ENCODE assay signal across 19 cellular contexts in genomic region chr9:110291921-110292575, GRCh38. TPM values are rescaled to one million over a fixed set of nuclear protein-coding genes. Genes with fewer than 3 reads are reported as not detected.
DNase-seq lines count a peak whose midpoint lies in the region; TF ChIP-seq lines count a peak whose summit lies in the region.
"Had no signal": no experiment of that assay in that cellular context is flagged by ENCODE, and none has a peak within 500 bp of the region (broad histone marks: within the 10 kb centered on the region; RNA-seq: fewer than 3 reads in every experiment).

No MANE protein-coding gene starts in this region.

- H4K91ac ChIP-seq in trophoblast cell (ENCODE audit: low read depth, low read length) = no peak overlapping the region

- no TSS peak for BruUV-seq in MCF 10A (replicated peaks; lab: Mats Ljungman, UMichigan)

- H3K23ac ChIP-seq in trophoblast cell (ENCODE audit: low read length) = no peak overlapping the region

- no peaks in the 10 kb centered on the region for H3K27me3 Mint-ChIP-seq in MCF 10A (ENCODE audit: insufficient read depth, unreplicated experiment)
- no peaks in the 10 kb centered on the region for H3K27me3 Mint-ChIP-seq in activated T-helper 2 cell treated with anti-CD3 and anti-CD28 coated beads, Interferon-gamma antibody, Interleukin-2, Interleukin-4, amounts not matched to agents 10 μg/mL and 5 μg/mL and 100 μg/mL, durations not matched to agents 14 hours and 24 hours and 36 hours (ENCODE audit: low read depth)

- H3K27ac ChIP-seq in breast epithelium (no peak overlapping the region), RWPE1 (peak overlapping the region; percentile 62), esophagus (ENCODE audit: low read depth in 2 of 2, low read length in 1 of 2) (peak overlapping the region; percentile 36 to 63), trophoblast cell (ENCODE audit: low read depth, low read length) (no peak overlapping the region)
- H3K27ac ChIP-seq: BLaER1 treated with 17β-estradiol and CSF1 and Interleukin-3, amounts not matched to agents 10 nM and 100 nM had no signal

- no peak overlapping the region for H3K9ac ChIP-seq in trophoblast cell (ENCODE audit: low read length)
- H3K9ac ChIP-seq: BLaER1 treated with 17β-estradiol and CSF1 and Interleukin-3, amounts not matched to agents 10 nM and 100 nM had no signal

- no peak overlapping the region for H2BK5ac ChIP-seq in trophoblast cell (ENCODE audit: low read depth, low read length, poor library complexity)

- no peak overlapping the region for H3K14ac ChIP-seq in trophoblast cell (ENCODE audit: low read length)

- no peak overlapping the region for H3K4me2 ChIP-seq in trophoblast cell (ENCODE audit: low read length)
- H3K4me2 ChIP-seq: BLaER1 treated with 17β-estradiol and CSF1 and Interleukin-3, amounts not matched to agents 10 nM and 100 nM had no signal

- peaks cover 12% of the 10 kb centered on the region for H3K4me1 Mint-ChIP-seq in MCF 10A (ENCODE audit: insufficient read depth, unreplicated experiment)
- H3K4me1 Mint-ChIP-seq in activated T-helper 2 cell treated with anti-CD3 and anti-CD28 coated beads, Interferon-gamma antibody, Interleukin-2, Interleukin-4, amounts not matched to agents 10 μg/mL and 5 μg/mL and 100 μg/mL, durations not matched to agents 14 hours and 24 hours and 36 hours (ENCODE audit: low read depth) = peaks cover 2% of the 10 kb centered on the region
- H3K4me1 Mint-ChIP-seq: CD8-positive, alpha-beta memory T cell had no signal

- H3K79me1 ChIP-seq in trophoblast cell (ENCODE audit: low read length) = no peaks in the 10 kb centered on the region

- H3K4me3 Mint-ChIP-seq in MCF 10A (ENCODE audit: unreplicated experiment) = no peak overlapping the region
- H3K4me3 Mint-ChIP-seq in activated T-helper 2 cell treated with anti-CD3 and anti-CD28 coated beads, Interferon-gamma antibody, Interleukin-2, Interleukin-4, amounts not matched to agents 10 μg/mL and 5 μg/mL and 100 μg/mL, durations not matched to agents 14 hours and 24 hours and 36 hours (ENCODE audit: low read depth) = no peak overlapping the region
- H3K4me3 Mint-ChIP-seq: CD8-positive, alpha-beta memory T cell had no signal

- H4K12ac ChIP-seq in trophoblast cell (ENCODE audit: low read depth, low read length) = no peak overlapping the region

- TF ChIP-seq POLR2A in breast epithelium (IDR thresholded peaks at IDR 0.05) = no peak

- H2BK12ac ChIP-seq in trophoblast cell (ENCODE audit: low read length) = no peak overlapping the region

- intact Hi-C loops in MCF 10A (cut with micrococcal nuclease) (no loop called here), breast epithelium (cut with DNase I; ENCODE audit: low total_unique reads) (no loop called here)
- intact Hi-C loops in activated T-helper 2 cell treated with anti-CD3 and anti-CD28 coated beads, Interferon-gamma antibody, Interleukin-2, Interleukin-4, amounts not matched to agents 10 μg/mL and 5 μg/mL and 100 μg/mL, durations not matched to agents 14 hours and 24 hours and 36 hours (cut with micrococcal nuclease) = no loop called here

- 76 to 82% methylated on average over 28 of the region's 28 CpGs for WGBS in esophagus, 2 donors
- no CpG with 5 or more reads among the region's 28 CpGs for WGBS in trophoblast cell (ENCODE audit: extremely low coverage, insufficient coverage, insufficient read length)

- H2AFZ ChIP-seq in trophoblast cell (ENCODE audit: insufficient read depth, low read length, poor library complexity) = no peak overlapping the region

- H2AK5ac ChIP-seq in trophoblast cell (ENCODE audit: low read length) = no peak overlapping the region

- POLR2A ChIA-PET in MCF 10A (lab: Yijun Ruan, JAX) (interaction anchor here (1.8 to 2.2 kb wide), 2 partner anchors 8 to 35 kb away, joined by 13 to 21 read pairs; partner anchors contain the start of gene TXN), RWPE1 (lab: Yijun Ruan, JAX; ENCODE audit: low non-redundant PET) (no interaction called here)

- CTCF ChIA-PET in MCF 10A (lab: Yijun Ruan, JAX) = no interaction called here
- CTCF ChIA-PET in RWPE1 (lab: Yijun Ruan, JAX) = no interaction called here

- no peaks in the 10 kb centered on the region for H3K79me2 ChIP-seq in trophoblast cell (ENCODE audit: control insufficient read depth, insufficient read depth, low read length, poor library complexity)

- no peaks in the 10 kb centered on the region for H3K36me3 ChIP-seq in breast epithelium
- no peaks in the 10 kb centered on the region for H3K36me3 ChIP-seq in esophagus (ENCODE audit: control insufficient read depth in 2 of 2, insufficient read depth in 2 of 2, low read length in 1 of 2)
- no peaks in the 10 kb centered on the region for H3K36me3 ChIP-seq in trophoblast cell (ENCODE audit: control insufficient read depth in 1 of 2, insufficient read depth in 2 of 2, low read length in 2 of 2)
- H3K36me3 ChIP-seq: BLaER1 treated with 17β-estradiol and CSF1 and Interleukin-3, amounts not matched to agents 10 nM and 100 nM had no signal

- TF ChIP-seq CTCF in MCF 10A (IDR thresholded peaks at IDR 0.05; ENCODE audit: unreplicated experiment) (no peak), breast epithelium (IDR thresholded peaks at IDR 0.05) (no peak), RWPE1 (conservative IDR thresholded peaks at IDR 0.05; ENCODE audit: low read depth) (no peak)

- no peak overlapping the region for H2BK120ac ChIP-seq in trophoblast cell (ENCODE audit: insufficient read depth, low read length, poor library complexity)

- H3K27ac Mint-ChIP-seq in MCF 10A (ENCODE audit: low read depth, unreplicated experiment) = no peak overlapping the region
- H3K27ac Mint-ChIP-seq in activated T-helper 2 cell treated with anti-CD3 and anti-CD28 coated beads, Interferon-gamma antibody, Interleukin-2, Interleukin-4, amounts not matched to agents 10 μg/mL and 5 μg/mL and 100 μg/mL, durations not matched to agents 14 hours and 24 hours and 36 hours = no peak overlapping the region
- H3K27ac Mint-ChIP-seq: CD8-positive, alpha-beta memory T cell had no signal

- no peaks in the 10 kb centered on the region for H3K9me3 Mint-ChIP-seq in MCF 10A (ENCODE audit: unreplicated experiment)
- no peaks in the 10 kb centered on the region for H3K9me3 Mint-ChIP-seq in activated T-helper 2 cell treated with anti-CD3 and anti-CD28 coated beads, Interferon-gamma antibody, Interleukin-2, Interleukin-4, amounts not matched to agents 10 μg/mL and 5 μg/mL and 100 μg/mL, durations not matched to agents 14 hours and 24 hours and 36 hours
- H3K9me3 Mint-ChIP-seq: CD8-positive, alpha-beta memory T cell had no signal

- DNase-seq in MCF 10A (ENCODE audit: unreplicated experiment) (peak; percentile 57), breast epithelium (ENCODE audit: low spot score in 2 of 2) (no peak), RWPE1 (ENCODE audit: low spot score) (peak; percentile 46), trophoblast cell (peak; percentile 62 to 63), cerebellum (ENCODE audit: low spot score) (no peak), DMS 273 (lab: John Stamatoyannopoulos, UW; ENCODE audit: unreplicated experiment) (no peak)
- no peak for DNase-seq in activated T-helper 2 cell treated with anti-CD3 and anti-CD28 coated beads, Interferon-gamma antibody, Interleukin-2, Interleukin-4, amounts not matched to agents 10 μg/mL and 5 μg/mL and 100 μg/mL, durations not matched to agents 14 hours and 24 hours and 36 hours (ENCODE audit: low spot score)
- DNase-seq: 8988T; CD8-positive, alpha-beta memory T cell; DMS79 treated with DMSO at 0.1 percent for 48 hours; GF-D8; NCI-H1436; NCI-H2029; NCI-H2171 treated with DMSO at 0.1 percent for 48 hours; NCI-H774; SHP77 had no signal

- no peaks in the 10 kb centered on the region for H3K36me3 Mint-ChIP-seq in MCF 10A (ENCODE audit: insufficient read depth, unreplicated experiment)
- H3K36me3 Mint-ChIP-seq in activated T-helper 2 cell treated with anti-CD3 and anti-CD28 coated beads, Interferon-gamma antibody, Interleukin-2, Interleukin-4, amounts not matched to agents 10 μg/mL and 5 μg/mL and 100 μg/mL, durations not matched to agents 14 hours and 24 hours and 36 hours (ENCODE audit: low read depth) = no peaks in the 10 kb centered on the region
- H3K36me3 Mint-ChIP-seq: CD8-positive, alpha-beta memory T cell had no signal

- no peak overlapping the region for H3K18ac ChIP-seq in trophoblast cell (ENCODE audit: low read length)

- H4K8ac ChIP-seq in trophoblast cell (ENCODE audit: low read depth, low read length) = no peak overlapping the region

- H3K27me3 ChIP-seq in breast epithelium (no peaks in the 10 kb centered on the region), esophagus (ENCODE audit: control insufficient read depth in 1 of 2, insufficient read depth in 2 of 2, low read length in 2 of 2) (no peaks in the 10 kb centered on the region), trophoblast cell (ENCODE audit: insufficient read depth, low read length) (no peaks in the 10 kb centered on the region)
- H3K27me3 ChIP-seq: BLaER1 treated with 17β-estradiol and CSF1 and Interleukin-3, amounts not matched to agents 10 nM and 100 nM had no signal

- no peaks in the 10 kb centered on the region for H3K4me1 ChIP-seq in breast epithelium
- H3K4me1 ChIP-seq in esophagus (ENCODE audit: control insufficient read depth in 2 of 2, insufficient read depth in 2 of 2, low read length in 1 of 2) = peaks cover 0 to 5% of the 10 kb centered on the region in 2 donors
- H3K4me1 ChIP-seq in trophoblast cell (ENCODE audit: control insufficient read depth in 1 of 2, insufficient read depth in 2 of 2, low read length in 2 of 2) = no peaks in the 10 kb centered on the region
- H3K4me1 ChIP-seq: BLaER1 treated with 17β-estradiol and CSF1 and Interleukin-3, amounts not matched to agents 10 nM and 100 nM had no signal

- H3K4me3 ChIP-seq in breast epithelium (no peak overlapping the region), esophagus (ENCODE audit: low read depth in 1 of 2, low read length in 2 of 2) (no peak overlapping the region), trophoblast cell (ENCODE audit: low read depth, low read length) (no peak overlapping the region)
- H3K4me3 ChIP-seq: BLaER1 treated with 17β-estradiol and CSF1 and Interleukin-3, amounts not matched to agents 10 nM and 100 nM had no signal

- no peak overlapping the region for H3K4ac ChIP-seq in trophoblast cell (ENCODE audit: low read depth, low read length)

- no peaks in the 10 kb centered on the region for H3K9me3 ChIP-seq in breast epithelium
- H3K9me3 ChIP-seq in esophagus (ENCODE audit: control insufficient read depth in 2 of 2, insufficient read depth in 1 of 2, low read depth in 1 of 2, low read length in 1 of 2) = no peaks in the 10 kb centered on the region
- no peaks in the 10 kb centered on the region for H3K9me3 ChIP-seq in trophoblast cell (ENCODE audit: insufficient read depth, low read depth, low read length)
- H3K9me3 ChIP-seq: BLaER1 treated with 17β-estradiol and CSF1 and Interleukin-3, amounts not matched to agents 10 nM and 100 nM had no signal

RNA-seq across cellular contexts. Expression of gene TXN, which starts 35.7 kb away (rescaled TPM):
- total RNA-seq in MCF 10A (2022) = 349 TPM in 2 replicates
- 100 to 1,000 TPM in 2 of 3 donors, 10 to 100 TPM in 1; 96.7 to 196 (median 145) TPM for total RNA-seq in breast epithelium
- polyA plus RNA-seq in esophagus = 1,000 to 10,000 TPM; 1,229 to 1,425 TPM
- 371 and 378 TPM in 2 replicates for polyA plus RNA-seq in trophoblast cell (2013)
- 539 and 551 TPM in 2 replicates for total RNA-seq in activated T-helper 2 cell treated with anti-CD3 and anti-CD28 coated beads, Interferon-gamma antibody, Interleukin-2, Interleukin-4, amounts not matched to agents 10 μg/mL and 5 μg/mL and 100 μg/mL, durations not matched to agents 14 hours and 24 hours and 36 hours
- total RNA-seq in cerebellum = 77.3 TPM

RNA-seq across cellular contexts. Expression of gene TXNDC8, which starts 45.6 kb away (rescaled TPM):
- total RNA-seq in MCF 10A (2022) = not detected in 2 replicates
- total RNA-seq in breast epithelium = not detected
- not detected for polyA plus RNA-seq in esophagus
- polyA plus RNA-seq in trophoblast cell (2013) = not detected in 2 replicates
- total RNA-seq in activated T-helper 2 cell treated with anti-CD3 and anti-CD28 coated beads, Interferon-gamma antibody, Interleukin-2, Interleukin-4, amounts not matched to agents 10 μg/mL and 5 μg/mL and 100 μg/mL, durations not matched to agents 14 hours and 24 hours and 36 hours = not detected in 2 replicates
- not detected for total RNA-seq in cerebellum
- total RNA-seq: CD8-positive, alpha-beta memory T cell; NCI-H460 had no signal
- polyA plus RNA-seq: CD8-positive, alpha-beta memory T cell had no signal

Comparison
In these comparisons a context has a peak if more than half of its experiments do, and no peak if none do; other contexts are left out.
1. DNase-seq: peak in MCF 10A (single experiment), RWPE1 (single experiment) and trophoblast cell (2 of 2); none in breast epithelium (0 of 2), activated T-helper 2 cell treated with anti-CD3 and anti-CD28 coated beads, Interferon-gamma antibody, Interleukin-2, Interleukin-4, amounts not matched to agents 10 μg/mL and 5 μg/mL and 100 μg/mL, durations not matched to agents 14 hours and 24 hours and 36 hours (single experiment), cerebellum (single experiment) and DMS 273 (single experiment).
2. H3K27ac ChIP-seq: peak in RWPE1 (single experiment) and esophagus (2 of 2); none in breast epithelium (0 of 2) and trophoblast cell (single experiment).